Comparison of ENCODE assay signal across 8 cellular contexts in the genomic region with DNA sequence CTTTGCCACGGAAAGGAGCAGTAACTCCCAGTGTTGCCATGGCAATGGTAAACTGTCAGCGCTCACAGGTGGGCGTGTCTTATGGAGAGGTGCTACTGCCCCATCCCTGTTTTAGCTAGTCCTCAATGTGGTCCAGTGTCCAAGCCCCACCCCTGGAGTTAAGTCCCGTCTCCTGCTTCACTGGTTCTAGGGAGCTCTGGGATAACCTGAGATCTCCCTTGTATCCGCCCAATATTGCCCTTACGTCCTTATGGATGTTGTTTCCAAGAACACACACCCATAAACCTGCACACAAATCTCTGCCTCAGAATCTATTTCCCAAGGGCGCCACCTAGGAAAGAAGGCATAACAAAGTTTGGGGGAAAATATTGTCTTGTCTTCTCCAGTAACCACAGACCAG.
A peak's percentile ranks its signal among the peaks of the same experiment; 100 is the strongest.
DNase-seq lines count a peak whose midpoint lies in the region; ATAC-seq and TF ChIP-seq lines count a peak whose summit lies in the region.

No MANE protein-coding gene starts in this region.

- H3K4me1 Mint-ChIP-seq in effector memory CD8-positive, alpha-beta T cell (ENCODE audit: low read depth in 2 of 2), result peaks cover 11 to 22% of the 10 kb centered on the region in 2 donors

- H3K27ac Mint-ChIP-seq in effector memory CD8-positive, alpha-beta T cell, result peak overlapping the region; percentile 76 to 87

- H3K9me3 ChIP-seq in DOHH2 (ENCODE audit: control insufficient read depth, insufficient read depth, low read length), result no peaks in the 10 kb centered on the region

- peaks cover 39% of the 10 kb centered on the region for H3K4me1 ChIP-seq in DOHH2 (ENCODE audit: control insufficient read depth, low read length)

- H3K27ac ChIP-seq in DOHH2 (ENCODE audit: low read depth, low read length), result no peak overlapping the region

- no peaks in the 10 kb centered on the region for H3K79me2 ChIP-seq in DOHH2 (ENCODE audit: control insufficient read depth, low read length)

- H3K9me3 Mint-ChIP-seq in effector memory CD8-positive, alpha-beta T cell, result no peaks in the 10 kb centered on the region

- H3K27me3 Mint-ChIP-seq in effector memory CD8-positive, alpha-beta T cell, result no peaks in the 10 kb centered on the region

- H3K4me2 ChIP-seq in DOHH2 (ENCODE audit: low read length), result peak overlapping the region; percentile 53

- H3K4me3 ChIP-seq in DOHH2 (ENCODE audit: low read length), result peak overlapping the region; percentile 38

- H3K36me3 Mint-ChIP-seq in effector memory CD8-positive, alpha-beta T cell (ENCODE audit: insufficient read depth), result no peaks in the 10 kb centered on the region

- H3K36me3 ChIP-seq in DOHH2 (ENCODE audit: control insufficient read depth, low read length), result no peaks in the 10 kb centered on the region

- DNase-seq in ACHN (peak; percentile 26), M059J (ENCODE audit: low read depth) (peak; percentile 10), HK-2 (ENCODE audit: unreplicated experiment) (no peak)
- no peak for DNase-seq in effector memory CD8-positive, alpha-beta T cell

- peaks cover 4% of the 10 kb centered on the region for H3F3A ChIP-seq in DOHH2 (ENCODE audit: control insufficient read depth, insufficient read depth)

- no peaks in the 10 kb centered on the region for H3K9me2 ChIP-seq in DOHH2 (replicated peaks; ENCODE audit: control insufficient read depth, low read length)

- in situ Hi-C loops in ACHN (cut with HindIII; ENCODE audit: low pct_ligation_motif_present, low pct_unique_long_range_greater_than_20kb, low sequenced_read_pairs), result no loop called here

- H4K20me1 ChIP-seq in DOHH2 (ENCODE audit: control insufficient read depth, insufficient read depth, low read depth, low read length), result no peaks in the 10 kb centered on the region

- peaks cover 23% of the 10 kb centered on the region for H3K27me3 ChIP-seq in DOHH2 (ENCODE audit: control insufficient read depth, low read length)

- TF ChIP-seq CTCF in DOHH2 (IDR thresholded peaks at IDR 0.05; ENCODE audit: low read depth, low read length, poor library complexity, severe bottlenecking), result peak; percentile 73

- ATAC-seq in effector memory CD8-positive, alpha-beta T cell (replicated peaks), result no peak
- ATAC-seq in HG03571 (IDR thresholded peaks at IDR 0.05; ENCODE audit: unreplicated experiment) (no peak), HG02938 (IDR thresholded peaks at IDR 0.05; ENCODE audit: unreplicated experiment) (no peak), GM21786 (IDR thresholded peaks at IDR 0.05; ENCODE audit: unreplicated experiment) (no peak)

- peak overlapping the region; percentile 64 to 78 for H3K4me3 Mint-ChIP-seq in effector memory CD8-positive, alpha-beta T cell

Comparison
In these comparisons a context has a peak if more than half of its experiments do, and no peak if none do; other contexts are left out.
1. DNase-seq: peak in ACHN (single experiment) and M059J (single experiment); none in effector memory CD8-positive, alpha-beta T cell (0 of 3) and HK-2 (single experiment).